Comparison of ENCODE assay signal across 8 cellular contexts in the genomic region with DNA sequence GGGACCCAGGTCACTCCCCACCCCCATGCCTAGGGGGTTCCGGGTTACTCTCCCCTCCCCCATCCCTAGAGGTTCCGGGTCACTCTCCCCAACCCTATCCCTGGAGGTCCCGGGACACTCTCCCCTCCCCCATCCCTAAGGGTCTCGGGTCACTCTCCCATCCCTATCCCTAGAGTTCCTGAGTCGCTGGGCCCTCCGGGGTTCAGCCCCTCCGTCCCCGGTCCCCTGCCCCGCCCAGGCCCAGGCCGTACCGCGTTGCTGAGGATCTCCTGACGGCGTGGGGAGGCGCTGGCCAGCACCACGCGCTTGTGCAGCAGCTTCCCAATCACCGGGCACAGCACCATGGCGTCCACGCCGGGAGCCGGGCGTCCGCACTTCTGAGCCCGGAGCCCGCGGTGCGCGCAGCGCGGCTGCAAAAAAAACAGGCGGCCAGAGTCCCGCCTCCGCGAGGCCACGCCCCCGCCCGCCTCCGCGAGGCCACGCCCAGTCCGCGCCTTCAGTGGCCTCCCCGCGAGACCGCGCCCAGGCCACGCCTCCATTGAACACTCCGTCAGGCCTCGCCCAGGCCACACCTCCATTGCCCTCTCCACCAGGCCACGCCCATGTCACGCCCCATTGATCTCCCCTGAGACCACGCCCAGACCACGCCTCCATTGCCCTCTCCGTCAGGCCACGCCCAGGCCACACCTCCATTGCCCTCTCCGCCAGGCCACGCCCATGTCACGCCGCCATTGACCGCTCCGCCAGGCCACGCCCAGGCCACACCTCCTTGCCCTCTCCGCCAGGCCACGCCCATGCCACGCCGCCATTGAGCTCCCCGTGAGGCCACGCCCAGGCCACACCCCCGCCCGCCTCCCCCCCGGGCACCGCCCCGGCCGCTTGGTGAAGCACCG. TPM values are rescaled to one million over a fixed set of nuclear protein-coding genes. Genes with fewer than 3 reads are reported as not detected.
DNase-seq lines count a peak whose midpoint lies in the region; ATAC-seq and TF ChIP-seq lines count a peak whose summit lies in the region.

A gene with protein sequence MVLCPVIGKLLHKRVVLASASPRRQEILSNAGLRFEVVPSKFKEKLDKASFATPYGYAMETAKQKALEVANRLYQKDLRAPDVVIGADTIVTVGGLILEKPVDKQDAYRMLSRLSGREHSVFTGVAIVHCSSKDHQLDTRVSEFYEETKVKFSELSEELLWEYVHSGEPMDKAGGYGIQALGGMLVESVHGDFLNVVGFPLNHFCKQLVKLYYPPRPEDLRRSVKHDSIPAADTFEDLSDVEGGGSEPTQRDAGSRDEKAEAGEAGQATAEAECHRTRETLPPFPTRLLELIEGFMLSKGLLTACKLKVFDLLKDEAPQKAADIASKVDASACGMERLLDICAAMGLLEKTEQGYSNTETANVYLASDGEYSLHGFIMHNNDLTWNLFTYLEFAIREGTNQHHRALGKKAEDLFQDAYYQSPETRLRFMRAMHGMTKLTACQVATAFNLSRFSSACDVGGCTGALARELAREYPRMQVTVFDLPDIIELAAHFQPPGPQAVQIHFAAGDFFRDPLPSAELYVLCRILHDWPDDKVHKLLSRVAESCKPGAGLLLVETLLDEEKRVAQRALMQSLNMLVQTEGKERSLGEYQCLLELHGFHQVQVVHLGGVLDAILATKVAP (minus strand): TSS at position 413 of the 893 bp plus-strand sequence. CDS start 69 bp downstream, at position 344.

- no peaks in the 10 kb centered on the region for H3K27me3 ChIP-seq in breast epithelium

- no peaks in the 10 kb centered on the region for H3K4me1 ChIP-seq in breast epithelium

- H3K27me3 Mint-ChIP-seq in immature natural killer cell (ENCODE audit: low read depth in 3 of 3): peaks cover 12 to 29% (median 23%) of the 10 kb centered on the region in 3 donors

- peak within 1 kb of the TSS; percentile 77 to 98 (median 81) for H3K4me3 ChIP-seq in breast epithelium

- peak within 1 kb of the TSS; percentile 83 to 88 (median 86) for H3K4me3 Mint-ChIP-seq in immature natural killer cell

- H3K4me1 Mint-ChIP-seq in immature natural killer cell: peaks cover 37 to 44% of the 10 kb centered on the region in 2 donors

- no peaks in the 10 kb centered on the region for H3K9me3 ChIP-seq in breast epithelium

- H3K9me3 Mint-ChIP-seq in immature natural killer cell: peaks cover 4 to 8% (median 6%) of the 10 kb centered on the region in 6 donors

- ATAC-seq in GM18858 (IDR thresholded peaks at IDR 0.05; ENCODE audit: unreplicated experiment) (peak; percentile 61), HG03064 (IDR thresholded peaks at IDR 0.05; ENCODE audit: low read depth, unreplicated experiment) (peak; percentile 50)

- H3K36me3 ChIP-seq in breast epithelium: no peaks in the 10 kb centered on the region

- TF ChIP-seq CTCF in breast epithelium (IDR thresholded peaks at IDR 0.05): no peak

- intact Hi-C loops in T-helper 1 cell treated with Interleukin-12 subunit alpha and Interleukin-12 subunit beta and Interleukin-4 antibody, amounts not matched to agents 30 ng/mL and 1 ng/mL, for 36 hours (cut with micrococcal nuclease): loop anchor here (1.0 to 10.0 kb wide), 14 partner anchors 40 to 1239 kb away; a partner anchor contains a TSS
- intact Hi-C loops in breast epithelium (cut with DNase I; ENCODE audit: low total_unique reads): loop anchor here (5.0 to 10.0 kb wide), 2 partner anchors 60 to 142 kb away; a partner anchor contains a TSS

- DNase-seq in breast epithelium (ENCODE audit: low spot score in 2 of 2): peak; percentile 98 to 100
- DNase-seq in immature natural killer cell: peak; percentile 100
- peak; percentile 100 for DNase-seq in stimulated activated CD4-positive, alpha-beta T cell treated with anti-CD3 and anti-CD28 coated beads, Interleukin-12 subunit alpha, Interleukin-12 subunit beta, amount 100 ng/mL, for 48 hours (ENCODE audit: low read depth in 2 of 3, low spot score in 1 of 3)
- DNase-seq in kidney glomerular epithelial cell (lab: John Stamatoyannopoulos, UW): no peak
- DNase-seq in NCI-H748 treated with DMSO at 0.1 percent for 48 hours (lab: John Stamatoyannopoulos, UW): no peak

- peak; percentile 37 for TF ChIP-seq POLR2A in breast epithelium (IDR thresholded peaks at IDR 0.05)

- peak within 1 kb of the TSS; percentile 80 to 98 (median 90) for H3K27ac Mint-ChIP-seq in immature natural killer cell

- peak within 1 kb of the TSS; percentile 85 to 98 for H3K27ac ChIP-seq in breast epithelium

- peaks cover 8 to 13% (median 13%) of the 10 kb centered on the region in 3 donors for H3K36me3 Mint-ChIP-seq in immature natural killer cell

RNA-seq across cellular contexts. Expression of the gene that starts here (rescaled TPM):
- total RNA-seq in T-helper 1 cell treated with Interleukin-12 subunit alpha and Interleukin-12 subunit beta and Interleukin-4 antibody, amounts not matched to agents 30 ng/mL and 1 ng/mL, for 36 hours: 56.6 and 58.7 TPM in 2 replicates
- total RNA-seq in breast epithelium: 10 to 100 TPM; 22.8 to 29.1 (median 28.2) TPM
- 10 to 100 TPM; 58.1 to 68.6 (median 67.1) TPM for polyA plus RNA-seq in immature natural killer cell

Comparison
In these comparisons a context has a peak if more than half of its experiments do, and no peak if none do; other contexts are left out.
1. DNase-seq: peak in breast epithelium (2 of 2), immature natural killer cell (3 of 3) and stimulated activated CD4-positive, alpha-beta T cell treated with anti-CD3 and anti-CD28 coated beads, Interleukin-12 subunit alpha, Interleukin-12 subunit beta, amount 100 ng/mL, for 48 hours (3 of 3); none in kidney glomerular epithelial cell (single experiment) and NCI-H748 treated with DMSO at 0.1 percent for 48 hours (single experiment).